ENCODE assay signal across 1 cellular context in genomic region chr7:139827042-139827441, GRCh38.
TF ChIP-seq lines count a peak whose summit lies in the region.

No MANE protein-coding gene starts in this region.

TF ChIP-seq in Ishikawa, 13 proteins besides CTCF, POLR2A, EP300 and RAD21:
- no peak for TF ChIP-seq YY1 (IDR thresholded peaks at IDR 0.05; ENCODE audit: low read depth)
- no peak for TF ChIP-seq REST (IDR thresholded peaks at IDR 0.05; ENCODE audit: low read depth)
